14 cellular contexts compared by ENCODE assay signal in genomic region chr9:36194326-36195000, GRCh38. TPM values are rescaled to one million over a fixed set of nuclear protein-coding genes. Genes with fewer than 3 reads are reported as not detected.
A peak's percentile ranks its signal among the peaks of the same experiment; 100 is the strongest.
DNase-seq lines count a peak whose midpoint lies in the region; ATAC-seq and TF ChIP-seq lines count a peak whose summit lies in the region.
"Had no signal": no experiment of that assay in that cellular context is flagged by ENCODE, and none has a peak within 500 bp of the region (broad histone marks: within the 10 kb centered on the region; RNA-seq: fewer than 3 reads in every experiment).

No MANE protein-coding gene starts in this region.

- peaks cover 67% of the 10 kb centered on the region for H3K79me2 ChIP-seq in Karpas-422 (ENCODE audit: low read length)

- H3K4me3 ChIP-seq in Karpas-422 (ENCODE audit: low read length) (no peak overlapping the region), choroid plexus epithelial cell (ENCODE audit: low read depth, low read length) (peak overlapping the region; percentile 16)
- H3K4me3 ChIP-seq: lung, Peyer's patch, right atrium auricular region had no signal

- H3K27me3 Mint-ChIP-seq in natural killer cell treated with Interleukin-12 subunit alpha and Interleukin-12 subunit beta and Interleukin-15 and Interleukin-18, amount 100 ng/mL, for 72 hours: no peaks in the 10 kb centered on the region

- H4K20me1 ChIP-seq in Karpas-422 (ENCODE audit: insufficient read depth, low read depth, low read length): peaks cover 44% of the 10 kb centered on the region

- no peaks in the 10 kb centered on the region for H3K9me3 Mint-ChIP-seq in natural killer cell treated with Interleukin-12 subunit alpha and Interleukin-12 subunit beta and Interleukin-15 and Interleukin-18, amount 100 ng/mL, for 72 hours

- H3K4me1 Mint-ChIP-seq in natural killer cell treated with Interleukin-12 subunit alpha and Interleukin-12 subunit beta and Interleukin-15 and Interleukin-18, amount 100 ng/mL, for 72 hours (ENCODE audit: low read depth in 2 of 2): peaks cover 48 to 50% of the 10 kb centered on the region in 2 donors

- no peaks in the 10 kb centered on the region for H3K9me3 ChIP-seq in Karpas-422 (ENCODE audit: low read length)
- H3K9me3 ChIP-seq: Peyer's patch, right atrium auricular region had no signal

- DNase-seq in NCI-H2107 treated with DMSO at 0.1 percent for 48 hours (lab: John Stamatoyannopoulos, UW; ENCODE audit: unreplicated experiment) (peak; percentile 89), NCI-H2107 (lab: John Stamatoyannopoulos, UW) (no peak), Karpas-422 (peak; percentile 34), choroid plexus epithelial cell (ENCODE audit: low read depth) (peak; percentile 67)
- DNase-seq in natural killer cell treated with Interleukin-12 subunit alpha and Interleukin-12 subunit beta and Interleukin-15 and Interleukin-18, amount 100 ng/mL, for 72 hours (ENCODE audit: low spot score): no peak
- DNase-seq: 8988T, aorta, Peyer's patch, WERI-Rb-1 had no signal

- H3K27me3 ChIP-seq in Karpas-422 (ENCODE audit: low read length): no peaks in the 10 kb centered on the region
- H3K27me3 ChIP-seq: Peyer's patch, right atrium auricular region had no signal

- no peak overlapping the region for H2AFZ ChIP-seq in Karpas-422 (ENCODE audit: low read length)

- peak overlapping the region; percentile 97 for H3K4me3 Mint-ChIP-seq in natural killer cell treated with Interleukin-12 subunit alpha and Interleukin-12 subunit beta and Interleukin-15 and Interleukin-18, amount 100 ng/mL, for 72 hours

- peaks cover 25% of the 10 kb centered on the region; the same call in 1 of the 2 replicates for H3K36me3 ChIP-seq in Karpas-422 (ENCODE audit: insufficient read depth, low read length)

- TF ChIP-seq CTCF in choroid plexus epithelial cell (conservative IDR thresholded peaks at IDR 0.05; ENCODE audit: low read depth, low read length): no peak

- ATAC-seq in natural killer cell treated with Interleukin-12 subunit alpha and Interleukin-12 subunit beta and Interleukin-15 and Interleukin-18, amount 100 ng/mL, for 72 hours: no peak
- ATAC-seq in GM19328 (IDR thresholded peaks at IDR 0.05; ENCODE audit: unreplicated experiment) (no peak), HG03571 (IDR thresholded peaks at IDR 0.05; ENCODE audit: unreplicated experiment) (no peak), HG02759 (IDR thresholded peaks at IDR 0.05; ENCODE audit: unreplicated experiment) (no peak)

- H3K9me2 ChIP-seq in Karpas-422 (replicated peaks; ENCODE audit: insufficient read depth, low read length): no peaks in the 10 kb centered on the region

- H3K4me2 ChIP-seq in Karpas-422 (ENCODE audit: low read depth, low read length, poor library complexity, severe bottlenecking): no peak overlapping the region

- H3K27ac Mint-ChIP-seq in natural killer cell treated with Interleukin-12 subunit alpha and Interleukin-12 subunit beta and Interleukin-15 and Interleukin-18, amount 100 ng/mL, for 72 hours: peak overlapping the region; percentile 36 to 64

- H3K36me3 Mint-ChIP-seq in natural killer cell treated with Interleukin-12 subunit alpha and Interleukin-12 subunit beta and Interleukin-15 and Interleukin-18, amount 100 ng/mL, for 72 hours: peaks cover 20% of the 10 kb centered on the region

- H3K9ac ChIP-seq in Karpas-422 (ENCODE audit: low read length): no peak overlapping the region

- no peak overlapping the region for H3K27ac ChIP-seq in Karpas-422 (ENCODE audit: low read length)
- H3K27ac ChIP-seq: Peyer's patch, right atrium auricular region, WERI-Rb-1 had no signal

- peaks cover 27% of the 10 kb centered on the region for H3K4me1 ChIP-seq in Karpas-422 (ENCODE audit: low read length)

RNA-seq across cellular contexts. Expression of gene CLTA, which starts 3.7 kb away (rescaled TPM):
- total RNA-seq in Karpas-422 (2014; rRNA removed; shearing (Covaris generic); ENCODE audit: low replicate concordance): 147 and 172 TPM in 2 replicates
- total RNA-seq in natural killer cell treated with Interleukin-12 subunit alpha and Interleukin-12 subunit beta and Interleukin-15 and Interleukin-18, amount 100 ng/mL, for 72 hours: 100 to 1,000 TPM; 133 to 178 TPM

RNA-seq across cellular contexts. Expression of gene CCIN, which starts 25.3 kb away (rescaled TPM):
- total RNA-seq in Karpas-422 (2014; rRNA removed; shearing (Covaris generic); ENCODE audit: low replicate concordance): not detected in 2 replicates
- total RNA-seq in natural killer cell treated with Interleukin-12 subunit alpha and Interleukin-12 subunit beta and Interleukin-15 and Interleukin-18, amount 100 ng/mL, for 72 hours: under 1 TPM in 1 of 2 donors, not detected in 1; 0.19 TPM
- total RNA-seq: Peyer's patch, right atrium auricular region had no signal

RNA-seq across cellular contexts. Expression of gene GLIPR2, which starts 57.9 kb away (rescaled TPM):
- 0.51 and 0.75 TPM in 2 replicates for total RNA-seq in Karpas-422 (2014; rRNA removed; shearing (Covaris generic); ENCODE audit: low replicate concordance)
- total RNA-seq in natural killer cell treated with Interleukin-12 subunit alpha and Interleukin-12 subunit beta and Interleukin-15 and Interleukin-18, amount 100 ng/mL, for 72 hours: 10 to 100 TPM; 11.0 to 27.1 TPM

Comparison
In these comparisons a context has a peak if more than half of its experiments do, and no peak if none do; other contexts are left out.
1. DNase-seq: peak in NCI-H2107 treated with DMSO at 0.1 percent for 48 hours (single experiment), Karpas-422 (single experiment) and choroid plexus epithelial cell (single experiment); none in NCI-H2107 (single experiment) and natural killer cell treated with Interleukin-12 subunit alpha and Interleukin-12 subunit beta and Interleukin-15 and Interleukin-18, amount 100 ng/mL, for 72 hours (single experiment).